ENCODE assay signal across 1 cellular context in genomic region chr7:127413962-127414361, GRCh38.
A peak's percentile ranks its signal among the peaks of the same experiment; 100 is the strongest.
TF ChIP-seq lines count a peak whose summit lies in the region.

No MANE protein-coding gene starts in this region.

TF ChIP-seq in GM12878, 131 proteins besides CTCF, POLR2A, EP300 and RAD21 (continued from another document):
- no peak for TF ChIP-seq CUX1 (IDR thresholded peaks at IDR 0.05; ENCODE audit: insufficient replicate concordance, low read depth, low read length)
- peak; percentile 87 to 90 for TF ChIP-seq IKZF2 (IDR thresholded peaks at IDR 0.05)
- TF ChIP-seq MXI1 (IDR thresholded peaks at IDR 0.05; ENCODE audit: low read depth, low read length), result no peak
- TF ChIP-seq TARDBP (IDR thresholded peaks at IDR 0.05; ENCODE audit: borderline replicate concordance), result no peak
- no peak for TF ChIP-seq USF2 (IDR thresholded peaks at IDR 0.05; ENCODE audit: borderline replicate concordance, low read depth, low read length)
- no peak for TF ChIP-seq TCF12 (IDR thresholded peaks at IDR 0.05; ENCODE audit: low read depth, low read length)
- no peak for TF ChIP-seq KLF5 (IDR thresholded peaks at IDR 0.05; ENCODE audit: partially characterized antibody)
- TF ChIP-seq ATF7 (IDR thresholded peaks at IDR 0.05; ENCODE audit: low read depth), result peak; percentile 29; the same call in 1 of the 2 replicates
- TF ChIP-seq RAD51 (IDR thresholded peaks at IDR 0.05), result no peak
- no peak for TF ChIP-seq CHD1 (IDR thresholded peaks at IDR 0.05; ENCODE audit: low read depth, low read length)
- no peak for TF ChIP-seq IRF3 (IDR thresholded peaks at IDR 0.05)
- TF ChIP-seq ZBTB33 (IDR thresholded peaks at IDR 0.05), result no peak
- no peak for TF ChIP-seq CHD4 (IDR thresholded peaks at IDR 0.05)
- peak; percentile 63; the same call in 1 of the 2 replicates for TF ChIP-seq MTA2 (IDR thresholded peaks at IDR 0.05; ENCODE audit: low read depth)
- no peak for TF ChIP-seq RELA (IDR thresholded peaks at IDR 0.05; ENCODE audit: borderline replicate concordance, partially characterized antibody)
- peak; percentile 44; the same call in 1 of the 2 replicates for TF ChIP-seq ZNF217 (IDR thresholded peaks at IDR 0.05)
- TF ChIP-seq TBL1XR1 (IDR thresholded peaks at IDR 0.05; ENCODE audit: low read depth, low read length), result no peak
- TF ChIP-seq POLR2AphosphoS2 (IDR thresholded peaks at IDR 0.05; ENCODE audit: low read depth, low read length), result no peak
- no peak for TF ChIP-seq SP1 (IDR thresholded peaks at IDR 0.05; ENCODE audit: low read depth, low read length)
- TF ChIP-seq STAT3 (IDR thresholded peaks at IDR 0.05; ENCODE audit: low read depth, low read length), result no peak
- TF ChIP-seq BMI1 (IDR thresholded peaks at IDR 0.05; ENCODE audit: borderline replicate concordance), result no peak
- no peak for TF ChIP-seq MYC (IDR thresholded peaks at IDR 0.05; ENCODE audit: insufficient read depth, insufficient read length, insufficient replicate concordance, low read length, severe bottlenecking)
- no peak for TF ChIP-seq SMARCA5 (IDR thresholded peaks at IDR 0.05)
- no peak for TF ChIP-seq NR2C2 (IDR thresholded peaks at IDR 0.05; ENCODE audit: borderline replicate concordance, control insufficient read depth, insufficient read length, low read depth)
- TF ChIP-seq CBX3 (IDR thresholded peaks at IDR 0.05; ENCODE audit: borderline replicate concordance, low read depth), result no peak
- TF ChIP-seq RUNX3 (IDR thresholded peaks at IDR 0.05; ENCODE audit: low read length), result peak; percentile 94
- peak; percentile 41; the same call in 1 of the 2 replicates for TF ChIP-seq EED (IDR thresholded peaks at IDR 0.05; ENCODE audit: low read depth)
- TF ChIP-seq CBFB (IDR thresholded peaks at IDR 0.05; ENCODE audit: low read depth), result peak; percentile 25; the same call in 1 of the 2 replicates
- no peak for TF ChIP-seq PAX8 (IDR thresholded peaks at IDR 0.05)
- TF ChIP-seq IKZF1 (conservative IDR thresholded peaks at IDR 0.05), result peak; percentile 84
- no peak for TF ChIP-seq SMAD1 (IDR thresholded peaks at IDR 0.05; ENCODE audit: low read depth, partially characterized antibody)
- no peak for TF ChIP-seq CREB1 (IDR thresholded peaks at IDR 0.05; ENCODE audit: low read depth)
- TF ChIP-seq GATAD2B (conservative IDR thresholded peaks at IDR 0.05; ENCODE audit: low read depth), result no peak
- no peak for TF ChIP-seq ZNF274 (IDR thresholded peaks at IDR 0.05; ENCODE audit: insufficient read depth, insufficient read length)
- TF ChIP-seq NFIC (IDR thresholded peaks at IDR 0.05; ENCODE audit: low read depth, low read length), result peak; percentile 49; the same call in 1 of the 2 replicates
TF ChIP-seq in GM12878: peak in this region for 15.
